Comparison of ENCODE assay signal across 1 cellular context in genomic region chr12:6049992-6050391, GRCh38.
TF ChIP-seq lines count a peak whose summit lies in the region.

No MANE protein-coding gene starts in this region.

TF ChIP-seq in GM23338, 12 proteins besides CTCF, POLR2A, EP300 and RAD21 (continued from another document):
- TF ChIP-seq ZNF462 (CRISPR knock-in tag; IDR thresholded peaks at IDR 0.05) (no peak), ZNF331 (CRISPR knock-in tag; IDR thresholded peaks at IDR 0.05; ENCODE audit: low read depth) (no peak), POLR2AphosphoS5 (IDR thresholded peaks at IDR 0.05; ENCODE audit: low read depth) (no peak), CREB1 (CRISPR knock-in tag; IDR thresholded peaks at IDR 0.05; ENCODE audit: low read depth) (no peak), JUNB (IDR thresholded peaks at IDR 0.05; ENCODE audit: unreplicated experiment) (no peak), EZH2phosphoT487 (IDR thresholded peaks at IDR 0.05; ENCODE audit: unreplicated experiment) (no peak), NANOG (IDR thresholded peaks at IDR 0.05; ENCODE audit: borderline replicate concordance) (no peak)
